ENCODE assay signal across 22 cellular contexts in the genomic region with DNA sequence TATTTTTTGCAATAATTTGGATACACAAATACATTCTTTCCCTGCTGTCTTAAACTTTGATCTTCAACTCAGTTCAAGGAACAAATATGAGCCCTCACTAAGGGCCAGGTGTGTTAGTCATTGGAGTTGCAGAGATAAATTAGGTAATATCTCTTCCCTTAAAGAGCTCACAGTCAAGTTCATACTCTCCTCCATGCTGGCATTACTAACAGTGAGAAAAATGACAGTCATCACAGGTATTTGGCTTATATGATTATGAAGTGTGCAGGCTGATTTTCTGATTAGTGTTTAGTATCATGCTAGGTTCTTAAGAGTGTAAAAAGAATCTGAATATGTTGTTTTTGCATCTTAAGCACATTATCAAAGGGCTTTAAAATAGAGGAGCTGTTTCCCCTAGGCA.
"Had no signal": no experiment of that assay in that cellular context is flagged by ENCODE, and none has a peak within 500 bp of the region (broad histone marks: within the 10 kb centered on the region; RNA-seq: fewer than 3 reads in every experiment).

No MANE protein-coding gene starts in this region.

- H3K4me3 ChIP-seq: SK-N-MC had no signal

- ATAC-seq: activated T-helper 17 cell treated with anti-CD3 and anti-CD28 coated beads, Interleukin-2, amount 50 U/mL, for 72 hours; T-cell had no signal

- DNase-seq: activated CD4-positive, alpha-beta memory T cell treated with anti-CD3 and anti-CD28 coated beads, Interleukin-2, amount 10 ng/mL, durations not matched to agents 7 days and 5 days; activated CD4-positive, alpha-beta T cell treated with anti-CD3 and anti-CD28 coated beads, Interleukin-2, amount 10 ng/mL, durations not matched to agents 7 days and 5 days; activated CD4-positive, CD25-positive, alpha-beta regulatory T cell; activated gamma-delta T cell; activated naive CD4-positive, alpha-beta T cell treated with anti-CD3 and anti-CD28 coated beads for 36 hours; activated T-cell treated with anti-CD3 and anti-CD28 coated beads for 4 hours; activated T-cell treated with anti-CD3 and anti-CD28 coated beads, Interleukin-2, amount 50 U/mL, for 48 hours; amygdala; MM.1S; NCI-H1105; NCI-H1436; NCI-H1694 treated with DMSO at 0.1 percent for 48 hours; NCI-H2029 treated with DMSO at 0.1 percent for 48 hours; NCI-H510A treated with DMSO at 0.1 percent for 48 hours; SIG-M5; T-cell; T-helper 2 cell had no signal

- H3K27ac ChIP-seq: SK-N-MC, VCaP had no signal

- FAIRE-seq: astrocyte, RCC 7860 had no signal
